6 cellular contexts compared by ENCODE assay signal in genomic region chr5:126338516-126339153, GRCh38.
"Had no signal": no experiment of that assay in that cellular context is flagged by ENCODE, and none has a peak within 500 bp of the region (broad histone marks: within the 10 kb centered on the region; RNA-seq: fewer than 3 reads in every experiment).

No MANE protein-coding gene starts in this region.

- H3K27me3 ChIP-seq: colonic mucosa, esophagus squamous epithelium, foreskin keratinocyte, upper lobe of right lung had no signal

- H3K4me3 ChIP-seq: colonic mucosa, esophagus squamous epithelium, upper lobe of right lung had no signal

- H3K27ac ChIP-seq: colonic mucosa, esophagus squamous epithelium, foreskin keratinocyte, upper lobe of right lung had no signal

- DNase-seq: esophagus squamous epithelium, T1000, upper lobe of right lung had no signal

- H3K9me3 ChIP-seq: colonic mucosa, esophagus squamous epithelium, upper lobe of right lung had no signal

- H3K36me3 ChIP-seq: colonic mucosa, esophagus squamous epithelium, upper lobe of right lung had no signal

- ATAC-seq: activated naive CD8-positive, alpha-beta T cell treated with anti-CD3 and anti-CD28 coated beads, Interleukin-2, amount 50 U/mL, for 24 hours; foreskin keratinocyte had no signal

- H3K4me1 ChIP-seq: colonic mucosa, esophagus squamous epithelium, upper lobe of right lung had no signal
